Comparison of ENCODE assay signal across 9 cellular contexts in the genomic region with DNA sequence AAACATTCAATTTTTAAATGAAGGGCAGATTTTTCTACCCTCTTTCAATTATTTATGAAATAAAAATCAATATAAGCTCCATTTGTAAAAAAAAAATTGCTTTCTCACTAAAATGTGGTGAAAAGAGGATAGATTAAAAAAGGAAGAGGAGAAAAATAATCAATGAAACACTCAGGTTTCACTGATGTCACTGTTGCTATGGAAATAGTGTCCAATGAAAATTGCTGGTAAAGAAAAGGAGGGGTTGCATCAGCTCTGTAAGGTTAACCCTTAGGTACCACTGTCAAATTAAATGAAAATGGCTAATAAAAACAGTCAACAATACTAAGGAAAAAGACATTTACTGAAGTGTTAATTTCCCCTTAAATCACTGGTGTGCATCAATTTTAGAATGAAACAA.
DNase-seq lines count a peak whose midpoint lies in the region; ATAC-seq and TF ChIP-seq lines count a peak whose summit lies in the region.
"Had no signal": no experiment of that assay in that cellular context is flagged by ENCODE, and none has a peak within 500 bp of the region (broad histone marks: within the 10 kb centered on the region; RNA-seq: fewer than 3 reads in every experiment).

No MANE protein-coding gene starts in this region.

- no peaks in the 10 kb centered on the region for H3K9me3 ChIP-seq in HUES48 (ENCODE audit: control insufficient read depth, insufficient read depth, low read length)
- no peaks in the 10 kb centered on the region for H3K9me3 ChIP-seq in neural cell (ENCODE audit: low read length)
- H3K9me3 ChIP-seq in endodermal cell (ENCODE audit: control insufficient read depth, low read length), result no peaks in the 10 kb centered on the region

- peaks cover 11% of the 10 kb centered on the region for H3K36me3 ChIP-seq in HUES48 (ENCODE audit: control insufficient read depth, insufficient read depth, low read length)
- no peaks in the 10 kb centered on the region for H3K36me3 ChIP-seq in neural cell (ENCODE audit: insufficient read depth, low read length)
- peaks cover 22% of the 10 kb centered on the region for H3K36me3 ChIP-seq in endodermal cell (ENCODE audit: control insufficient read depth, insufficient read depth, low read length)

- peak; percentile 21 for TF ChIP-seq RAD21 in neural cell (conservative IDR thresholded peaks at IDR 0.05)

- no peaks in the 10 kb centered on the region for H3K27me3 Mint-ChIP-seq in endodermal cell (ENCODE audit: insufficient read depth)

- H3K79me2 ChIP-seq in neural cell (replicated peaks; ENCODE audit: insufficient read depth, low read length), result peaks cover 49% of the 10 kb centered on the region
- H3K79me2 ChIP-seq: parathyroid adenoma had no signal

- TF ChIP-seq CTCF in fibroblast of mammary gland (conservative IDR thresholded peaks at IDR 0.05; ENCODE audit: control insufficient read depth, insufficient read depth, low read depth, low read length) (no peak), neural cell (IDR thresholded peaks at IDR 0.05; ENCODE audit: poor library complexity, severe bottlenecking) (no peak), endodermal cell (conservative IDR thresholded peaks at IDR 0.05) (no peak)

- H3K9ac ChIP-seq in HUES48 (ENCODE audit: low read depth, low read length), result peak overlapping the region; percentile 50; the same call in 1 of the 2 replicates
- peak overlapping the region; percentile 72 for H3K9ac ChIP-seq in neural cell (ENCODE audit: low read length)
- no peak overlapping the region for H3K9ac ChIP-seq in endodermal cell (ENCODE audit: extremely low read depth, low read length, poor library complexity, severe bottlenecking)
- H3K9ac ChIP-seq: parathyroid adenoma had no signal

- no peak for TF ChIP-seq EP300 in neural cell (conservative IDR thresholded peaks at IDR 0.05; ENCODE audit: poor library complexity, severe bottlenecking)

- no peak overlapping the region for H3K27ac Mint-ChIP-seq in endodermal cell

- H3K4me3 Mint-ChIP-seq in endodermal cell, result no peak overlapping the region

- no peak for ATAC-seq in GM19035 (IDR thresholded peaks at IDR 0.05; ENCODE audit: unreplicated experiment)

- H3K27me3 ChIP-seq in HUES48 (ENCODE audit: control insufficient read depth, insufficient read depth, low read length) (no peaks in the 10 kb centered on the region), neural cell (ENCODE audit: insufficient read depth, low read depth, low read length) (no peaks in the 10 kb centered on the region), endodermal cell (ENCODE audit: control insufficient read depth, insufficient read depth, low read length, poor library complexity, severe bottlenecking) (no peaks in the 10 kb centered on the region)

- H3F3A ChIP-seq in neural cell (ENCODE audit: insufficient read depth, low read length, poor library complexity, severe bottlenecking), result no peaks in the 10 kb centered on the region

- peak; percentile 43 for DNase-seq in EL
- peak; percentile 35 to 46 for DNase-seq in SHP77 (lab: John Stamatoyannopoulos, UW)
- DNase-seq in fibroblast of mammary gland (ENCODE audit: low read depth), result peak; percentile 73
- no peak for DNase-seq in activated CD4-positive, alpha-beta T cell treated with anti-CD3 and anti-CD28 coated beads, Interleukin-2, amount 50 U/mL, for 1 hour
- DNase-seq in endodermal cell, result no peak

- H4K20me1 ChIP-seq in neural cell (ENCODE audit: insufficient read depth), result no peaks in the 10 kb centered on the region

- peaks cover 22% of the 10 kb centered on the region for H3K4me1 ChIP-seq in HUES48 (ENCODE audit: control insufficient read depth, insufficient read depth, low read length)
- H3K4me1 ChIP-seq in endodermal cell (ENCODE audit: control insufficient read depth, insufficient read depth, low read length), result peaks cover 2% of the 10 kb centered on the region
- H3K4me1 ChIP-seq: parathyroid adenoma had no signal

- peak overlapping the region; percentile 50 for H3K4me3 ChIP-seq in HUES48 (ENCODE audit: low read depth, low read length)
- H3K4me3 ChIP-seq in fibroblast of mammary gland (ENCODE audit: control insufficient read depth, low read depth, low read length), result no peak overlapping the region
- peak overlapping the region; percentile 74 for H3K4me3 ChIP-seq in neural cell (ENCODE audit: low read length)
- no peak overlapping the region for H3K4me3 ChIP-seq in endodermal cell (ENCODE audit: low read length)

- H3K27ac ChIP-seq in HUES48 (ENCODE audit: low read depth, low read length) (peak overlapping the region; percentile 63), neural cell (ENCODE audit: low read length) (peak overlapping the region; percentile 79), endodermal cell (ENCODE audit: low read depth, low read length) (no peak overlapping the region)
- H3K27ac ChIP-seq: parathyroid adenoma had no signal

- peak overlapping the region; percentile 85 for H3K4me2 ChIP-seq in neural cell (ENCODE audit: low read length)

- no peaks in the 10 kb centered on the region for H3K9me3 Mint-ChIP-seq in endodermal cell

- peak overlapping the region; percentile 81 for H2AFZ ChIP-seq in neural cell (ENCODE audit: low read depth, low read length)

- H3K9me2 ChIP-seq in neural cell (ENCODE audit: insufficient read depth, low read length), result no peaks in the 10 kb centered on the region

- H3K4me1 Mint-ChIP-seq in endodermal cell, result peaks cover 17% of the 10 kb centered on the region

- peaks cover 8% of the 10 kb centered on the region for H3K36me3 Mint-ChIP-seq in endodermal cell (ENCODE audit: low read depth)

TF ChIP-seq in neural cell, 6 proteins besides CTCF, POLR2A, EP300 and RAD21:
- TF ChIP-seq, protein P1, sequence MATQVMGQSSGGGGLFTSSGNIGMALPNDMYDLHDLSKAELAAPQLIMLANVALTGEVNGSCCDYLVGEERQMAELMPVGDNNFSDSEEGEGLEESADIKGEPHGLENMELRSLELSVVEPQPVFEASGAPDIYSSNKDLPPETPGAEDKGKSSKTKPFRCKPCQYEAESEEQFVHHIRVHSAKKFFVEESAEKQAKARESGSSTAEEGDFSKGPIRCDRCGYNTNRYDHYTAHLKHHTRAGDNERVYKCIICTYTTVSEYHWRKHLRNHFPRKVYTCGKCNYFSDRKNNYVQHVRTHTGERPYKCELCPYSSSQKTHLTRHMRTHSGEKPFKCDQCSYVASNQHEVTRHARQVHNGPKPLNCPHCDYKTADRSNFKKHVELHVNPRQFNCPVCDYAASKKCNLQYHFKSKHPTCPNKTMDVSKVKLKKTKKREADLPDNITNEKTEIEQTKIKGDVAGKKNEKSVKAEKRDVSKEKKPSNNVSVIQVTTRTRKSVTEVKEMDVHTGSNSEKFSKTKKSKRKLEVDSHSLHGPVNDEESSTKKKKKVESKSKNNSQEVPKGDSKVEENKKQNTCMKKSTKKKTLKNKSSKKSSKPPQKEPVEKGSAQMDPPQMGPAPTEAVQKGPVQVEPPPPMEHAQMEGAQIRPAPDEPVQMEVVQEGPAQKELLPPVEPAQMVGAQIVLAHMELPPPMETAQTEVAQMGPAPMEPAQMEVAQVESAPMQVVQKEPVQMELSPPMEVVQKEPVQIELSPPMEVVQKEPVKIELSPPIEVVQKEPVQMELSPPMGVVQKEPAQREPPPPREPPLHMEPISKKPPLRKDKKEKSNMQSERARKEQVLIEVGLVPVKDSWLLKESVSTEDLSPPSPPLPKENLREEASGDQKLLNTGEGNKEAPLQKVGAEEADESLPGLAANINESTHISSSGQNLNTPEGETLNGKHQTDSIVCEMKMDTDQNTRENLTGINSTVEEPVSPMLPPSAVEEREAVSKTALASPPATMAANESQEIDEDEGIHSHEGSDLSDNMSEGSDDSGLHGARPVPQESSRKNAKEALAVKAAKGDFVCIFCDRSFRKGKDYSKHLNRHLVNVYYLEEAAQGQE (IDR thresholded peaks at IDR 0.05; ENCODE audit: borderline replicate concordance), result peak; percentile 43
- no peak for TF ChIP-seq POLR2AphosphoS5 (IDR thresholded peaks at IDR 0.05)
TF ChIP-seq in neural cell: peak in this region for 1.

Comparison
In these comparisons a context has a peak if more than half of its experiments do, and no peak if none do; other contexts are left out.
1. DNase-seq: peak in EL (single experiment), SHP77 (2 of 2) and fibroblast of mammary gland (single experiment); none in activated CD4-positive, alpha-beta T cell treated with anti-CD3 and anti-CD28 coated beads, Interleukin-2, amount 50 U/mL, for 1 hour (single experiment) and endodermal cell (single experiment).
2. H3K4me3 ChIP-seq: peak in HUES48 (single experiment) and neural cell (single experiment); none in fibroblast of mammary gland (single experiment) and endodermal cell (single experiment).